In the genomic region with DNA sequence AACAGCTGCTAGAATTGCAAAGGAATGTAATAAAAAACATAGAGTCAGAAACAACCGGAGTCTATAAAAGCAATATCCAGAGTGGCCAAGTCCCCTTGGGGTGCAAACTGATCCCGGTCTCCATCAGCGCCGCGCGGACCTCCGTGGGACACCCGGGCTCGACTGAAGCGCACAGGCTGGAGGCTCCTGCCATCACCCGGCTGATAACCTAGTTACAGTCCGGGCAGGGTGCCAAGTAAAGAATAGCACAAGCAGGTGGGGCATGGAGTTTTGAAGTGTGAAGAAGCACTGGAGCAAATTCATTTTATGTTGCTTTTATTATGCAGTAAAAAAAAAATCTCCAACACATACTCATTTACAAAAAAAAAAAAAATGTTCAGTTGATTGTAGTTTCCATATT, we compare ENCODE assay signal across 1 cellular context.
TF ChIP-seq lines count a peak whose summit lies in the region.

No MANE protein-coding gene starts in this region.

TF ChIP-seq in HepG2, 621 proteins besides CTCF, POLR2A, EP300 and RAD21 (continued from another document):
- TF ChIP-seq, protein P1, sequence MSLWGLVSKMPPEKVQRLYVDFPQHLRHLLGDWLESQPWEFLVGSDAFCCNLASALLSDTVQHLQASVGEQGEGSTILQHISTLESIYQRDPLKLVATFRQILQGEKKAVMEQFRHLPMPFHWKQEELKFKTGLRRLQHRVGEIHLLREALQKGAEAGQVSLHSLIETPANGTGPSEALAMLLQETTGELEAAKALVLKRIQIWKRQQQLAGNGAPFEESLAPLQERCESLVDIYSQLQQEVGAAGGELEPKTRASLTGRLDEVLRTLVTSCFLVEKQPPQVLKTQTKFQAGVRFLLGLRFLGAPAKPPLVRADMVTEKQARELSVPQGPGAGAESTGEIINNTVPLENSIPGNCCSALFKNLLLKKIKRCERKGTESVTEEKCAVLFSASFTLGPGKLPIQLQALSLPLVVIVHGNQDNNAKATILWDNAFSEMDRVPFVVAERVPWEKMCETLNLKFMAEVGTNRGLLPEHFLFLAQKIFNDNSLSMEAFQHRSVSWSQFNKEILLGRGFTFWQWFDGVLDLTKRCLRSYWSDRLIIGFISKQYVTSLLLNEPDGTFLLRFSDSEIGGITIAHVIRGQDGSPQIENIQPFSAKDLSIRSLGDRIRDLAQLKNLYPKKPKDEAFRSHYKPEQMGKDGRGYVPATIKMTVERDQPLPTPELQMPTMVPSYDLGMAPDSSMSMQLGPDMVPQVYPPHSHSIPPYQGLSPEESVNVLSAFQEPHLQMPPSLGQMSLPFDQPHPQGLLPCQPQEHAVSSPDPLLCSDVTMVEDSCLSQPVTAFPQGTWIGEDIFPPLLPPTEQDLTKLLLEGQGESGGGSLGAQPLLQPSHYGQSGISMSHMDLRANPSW (CRISPR knock-in tag; IDR thresholded peaks at IDR 0.05; ENCODE audit: borderline replicate concordance) = no peak
- TF ChIP-seq HOXA9 (CRISPR knock-in tag; IDR thresholded peaks at IDR 0.05; ENCODE audit: borderline replicate concordance) (no peak), PPARG (CRISPR knock-in tag; conservative IDR thresholded peaks at IDR 0.05) (no peak), SIX4 (CRISPR knock-in tag; IDR thresholded peaks at IDR 0.05) (no peak), SMARCE1 (IDR thresholded peaks at IDR 0.05; ENCODE audit: borderline replicate concordance) (no peak), NPAS2 (CRISPR knock-in tag; IDR thresholded peaks at IDR 0.05; ENCODE audit: borderline replicate concordance) (no peak)
- TF ChIP-seq, protein P2, sequence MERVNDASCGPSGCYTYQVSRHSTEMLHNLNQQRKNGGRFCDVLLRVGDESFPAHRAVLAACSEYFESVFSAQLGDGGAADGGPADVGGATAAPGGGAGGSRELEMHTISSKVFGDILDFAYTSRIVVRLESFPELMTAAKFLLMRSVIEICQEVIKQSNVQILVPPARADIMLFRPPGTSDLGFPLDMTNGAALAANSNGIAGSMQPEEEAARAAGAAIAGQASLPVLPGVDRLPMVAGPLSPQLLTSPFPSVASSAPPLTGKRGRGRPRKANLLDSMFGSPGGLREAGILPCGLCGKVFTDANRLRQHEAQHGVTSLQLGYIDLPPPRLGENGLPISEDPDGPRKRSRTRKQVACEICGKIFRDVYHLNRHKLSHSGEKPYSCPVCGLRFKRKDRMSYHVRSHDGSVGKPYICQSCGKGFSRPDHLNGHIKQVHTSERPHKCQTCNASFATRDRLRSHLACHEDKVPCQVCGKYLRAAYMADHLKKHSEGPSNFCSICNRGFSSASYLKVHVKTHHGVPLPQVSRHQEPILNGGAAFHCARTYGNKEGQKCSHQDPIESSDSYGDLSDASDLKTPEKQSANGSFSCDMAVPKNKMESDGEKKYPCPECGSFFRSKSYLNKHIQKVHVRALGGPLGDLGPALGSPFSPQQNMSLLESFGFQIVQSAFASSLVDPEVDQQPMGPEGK (CRISPR knock-in tag; IDR thresholded peaks at IDR 0.05) = no peak
- TF ChIP-seq, protein P3, sequence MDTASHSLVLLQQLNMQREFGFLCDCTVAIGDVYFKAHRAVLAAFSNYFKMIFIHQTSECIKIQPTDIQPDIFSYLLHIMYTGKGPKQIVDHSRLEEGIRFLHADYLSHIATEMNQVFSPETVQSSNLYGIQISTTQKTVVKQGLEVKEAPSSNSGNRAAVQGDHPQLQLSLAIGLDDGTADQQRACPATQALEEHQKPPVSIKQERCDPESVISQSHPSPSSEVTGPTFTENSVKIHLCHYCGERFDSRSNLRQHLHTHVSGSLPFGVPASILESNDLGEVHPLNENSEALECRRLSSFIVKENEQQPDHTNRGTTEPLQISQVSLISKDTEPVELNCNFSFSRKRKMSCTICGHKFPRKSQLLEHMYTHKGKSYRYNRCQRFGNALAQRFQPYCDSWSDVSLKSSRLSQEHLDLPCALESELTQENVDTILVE (CRISPR knock-in tag; IDR thresholded peaks at IDR 0.05) = no peak
- TF ChIP-seq, protein P4, sequence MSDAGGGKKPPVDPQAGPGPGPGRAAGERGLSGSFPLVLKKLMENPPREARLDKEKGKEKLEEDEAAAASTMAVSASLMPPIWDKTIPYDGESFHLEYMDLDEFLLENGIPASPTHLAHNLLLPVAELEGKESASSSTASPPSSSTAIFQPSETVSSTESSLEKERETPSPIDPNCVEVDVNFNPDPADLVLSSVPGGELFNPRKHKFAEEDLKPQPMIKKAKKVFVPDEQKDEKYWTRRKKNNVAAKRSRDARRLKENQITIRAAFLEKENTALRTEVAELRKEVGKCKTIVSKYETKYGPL (CRISPR knock-in tag; IDR thresholded peaks at IDR 0.05) = no peak
